ENCODE assay signal across 14 cellular contexts in the genomic region with DNA sequence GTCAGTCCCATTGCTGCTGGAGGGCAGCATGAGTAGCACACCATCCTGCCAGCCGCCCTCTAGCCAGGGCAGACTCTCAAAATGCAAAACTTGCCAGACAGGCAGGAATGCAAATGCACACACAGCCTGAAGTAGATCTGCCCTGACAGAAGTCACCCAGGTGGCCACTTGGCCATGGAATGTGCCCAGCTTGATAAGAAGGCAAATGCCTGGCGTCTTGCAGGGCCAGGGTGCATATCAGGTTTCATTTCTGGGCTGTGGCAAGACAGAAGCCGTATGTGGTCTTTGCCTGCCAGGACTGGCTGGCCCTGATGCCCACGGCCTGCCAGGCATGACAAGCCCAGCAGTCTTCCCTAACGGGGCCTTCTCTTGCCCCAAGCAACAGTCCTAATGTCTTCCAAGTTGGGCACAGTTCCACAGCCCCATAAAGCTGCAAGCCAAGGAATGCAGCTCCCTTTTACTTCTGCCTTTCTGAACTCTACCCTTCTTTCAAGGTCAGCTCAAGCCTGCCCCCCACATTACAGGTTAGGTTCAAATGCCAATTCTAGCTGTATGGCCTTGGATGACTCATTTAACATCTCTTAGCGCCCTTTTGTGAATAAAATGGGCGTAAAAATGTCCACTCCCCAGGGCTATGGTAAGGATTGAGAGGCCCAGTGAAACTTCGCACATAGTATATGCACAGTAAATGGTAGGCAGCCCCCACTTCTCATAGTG. TPM values are rescaled to one million over a fixed set of nuclear protein-coding genes. Genes with fewer than 3 reads are reported as not detected.
A peak's percentile ranks its signal among the peaks of the same experiment; 100 is the strongest.
DNase-seq lines count a peak whose midpoint lies in the region; ATAC-seq, FAIRE-seq and TF ChIP-seq lines count a peak whose summit lies in the region.
"Had no signal": no experiment of that assay in that cellular context is flagged by ENCODE, and none has a peak within 500 bp of the region (broad histone marks: within the 10 kb centered on the region; RNA-seq: fewer than 3 reads in every experiment).

No MANE protein-coding gene starts in this region.

- H3K9me3 Mint-ChIP-seq in MCF 10A (ENCODE audit: unreplicated experiment): no peaks in the 10 kb centered on the region
- H3K9me3 Mint-ChIP-seq: naive thymus-derived CD8-positive, alpha-beta T cell had no signal

- H3K27me3 Mint-ChIP-seq in MCF 10A (ENCODE audit: insufficient read depth, unreplicated experiment): peaks cover 22% of the 10 kb centered on the region
- H3K27me3 Mint-ChIP-seq: naive thymus-derived CD8-positive, alpha-beta T cell had no signal

- CTCF ChIA-PET in MCF 10A (lab: Yijun Ruan, JAX): interaction anchor here (1.9 kb wide), 1 partner anchor 100 kb away, joined by 6 read pairs; no protein-coding TSS in a partner anchor
- CTCF ChIA-PET in GM12878 (lab: Yijun Ruan, JAX): interaction anchor here (0.9 to 3.0 kb wide), 7 partner anchors 9 to 101 kb away, joined by 3 to 17 read pairs (median 4); no protein-coding TSS in a partner anchor

- FAIRE-seq in GM12878 (lab: Jason Lieb, UNC): no peak

- no peak overlapping the region for H3K4me3 ChIP-seq in GM12878
- no peak overlapping the region for H3K4me3 ChIP-seq in right lobe of liver
- no peak overlapping the region for H3K4me3 ChIP-seq in aorta (ENCODE audit: low read length in 2 of 2)
- H3K4me3 ChIP-seq: dorsolateral prefrontal cortex had no signal

- TF ChIP-seq POLR2A in GM12878 (IDR thresholded peaks at IDR 0.05; ENCODE audit: low read depth, low read length) (no peak), right lobe of liver (IDR thresholded peaks at IDR 0.05) (no peak)

- no TSS peak for BruUV-seq in MCF 10A (replicated peaks; lab: Mats Ljungman, UMichigan)
- BruUV-seq in GM12878 (replicated peaks; lab: Mats Ljungman, UMichigan): no TSS peak

- WGBS in GM12878 (ENCODE audit: insufficient coverage, insufficient replicate concordance, low lambda C conversion rate, missing lambda C conversion rate): 69% methylated on average over 8 of the region's 8 CpGs
- 65% methylated on average over 6 of the region's 8 CpGs for WGBS in right lobe of liver (ENCODE audit: insufficient coverage, low coverage, low lambda C conversion rate, missing lambda C conversion rate)
- WGBS in aorta, 2 donors: 31% methylated on average over 8 of the region's 8 CpGs

- H2AFZ ChIP-seq in GM12878 (ENCODE audit: control insufficient read depth, low read depth, low read length): no peak overlapping the region

- TF ChIP-seq RAD21 in GM12878 (IDR thresholded peaks at IDR 0.05; ENCODE audit: insufficient read depth, low read depth, low read length): no peak

- ATAC-seq in GM12878: no peak
- ATAC-seq in right lobe of liver: peak; percentile 38 to 62 (median 52)
- ATAC-seq in aorta (ENCODE audit: low FRiP score): peak; percentile 42
- no peak for ATAC-seq in GM18873 (IDR thresholded peaks at IDR 0.05; ENCODE audit: low FRiP score, unreplicated experiment)
- ATAC-seq: HCT116; naive thymus-derived CD8-positive, alpha-beta T cell; PC-3 had no signal

- no peaks in the 10 kb centered on the region; a peak in 1 of 4 replicates for H3K27me3 ChIP-seq in GM12878 (replicated peaks in 1 of 2; ENCODE audit: control insufficient read depth in 2 of 2, insufficient read depth in 2 of 2, low read length in 1 of 2)
- H3K27me3 ChIP-seq in right lobe of liver: no peaks in the 10 kb centered on the region
- no peaks in the 10 kb centered on the region for H3K27me3 ChIP-seq in aorta (ENCODE audit: control insufficient read depth in 1 of 2, insufficient read depth in 2 of 2, low read length in 1 of 2)
- H3K27me3 ChIP-seq: dorsolateral prefrontal cortex had no signal

- DNase-seq in T47D (ENCODE audit: low read depth in 1 of 2, low spot score in 1 of 2): peak; percentile 38 to 90
- no peak for DNase-seq in MCF 10A (ENCODE audit: unreplicated experiment)
- no peak for DNase-seq in GM12878 (ENCODE audit: low read depth, low spot score)
- peak in 2 of 3 donors; percentile 21 to 65 for DNase-seq in right lobe of liver
- peak in 1 of 2 donors; percentile 73 for DNase-seq in aorta
- DNase-seq in HCEC 1CT: no peak
- DNase-seq in SIG-M5 treated with dmso at 0.1 percent for 504 hours (lab: John Stamatoyannopoulos, UW; ENCODE audit: unreplicated experiment): no peak
- DNase-seq: activated gamma-delta T cell treated with Interleukin-2 at 50 U/mL for 16 hours; naive thymus-derived CD8-positive, alpha-beta T cell; NCI-H1105 treated with DMSO at 0.1 percent for 48 hours; PC-3 had no signal

- H3K36me3 ChIP-seq in GM12878 (ENCODE audit: control insufficient read depth in 2 of 2, insufficient read depth in 2 of 2, low read length in 1 of 2) (no peaks in the 10 kb centered on the region), right lobe of liver (no peaks in the 10 kb centered on the region), aorta (ENCODE audit: control insufficient read depth in 1 of 2, insufficient read depth in 2 of 2, low read length in 1 of 2) (no peaks in the 10 kb centered on the region)

- no peaks in the 10 kb centered on the region for H3K4me1 Mint-ChIP-seq in MCF 10A (ENCODE audit: insufficient read depth, unreplicated experiment)
- H3K4me1 Mint-ChIP-seq: naive thymus-derived CD8-positive, alpha-beta T cell had no signal

- H3K79me2 ChIP-seq in GM12878 (ENCODE audit: control insufficient read depth, insufficient read depth, low read length): no peaks in the 10 kb centered on the region

- intact Hi-C loops in MCF 10A (cut with micrococcal nuclease) (no loop called here), GM12878 (cut with micrococcal nuclease; ENCODE audit: unreplicated experiment) (no loop called here), right lobe of liver (cut with DNase I) (no loop called here), aorta (cut with DNase I) (no loop called here)

- no peaks in the 10 kb centered on the region for H3K36me3 Mint-ChIP-seq in MCF 10A (ENCODE audit: insufficient read depth, unreplicated experiment)
- H3K36me3 Mint-ChIP-seq: naive thymus-derived CD8-positive, alpha-beta T cell had no signal

- no peak overlapping the region for H3K4me2 ChIP-seq in GM12878 (ENCODE audit: control insufficient read depth, insufficient read depth)

- H3K4me3 Mint-ChIP-seq in MCF 10A (ENCODE audit: unreplicated experiment): no peak overlapping the region
- H3K4me3 Mint-ChIP-seq: naive thymus-derived CD8-positive, alpha-beta T cell had no signal

- H3K27ac ChIP-seq in GM12878 (ENCODE audit: control insufficient read depth, insufficient read depth): no peak overlapping the region
- H3K27ac ChIP-seq in right lobe of liver: no peak overlapping the region
- peak overlapping the region; percentile 31 to 62 for H3K27ac ChIP-seq in aorta (ENCODE audit: low read depth in 1 of 2, low read length in 2 of 2)

- SMC1A ChIA-PET in GM12878 (lab: Charles Lee; ENCODE audit: uncharacterized antibody, unreplicated experiment): interaction anchor here (0.8 to 1.2 kb wide), 5 partner anchors 12 to 500 kb away, joined by 3 read pairs; no protein-coding TSS in a partner anchor

- RAD21 ChIA-PET in GM12878 (lab: Charles Lee; ENCODE audit: unreplicated experiment): interaction anchor here (1.1 kb wide), 1 partner anchor 90 kb away, joined by 3 read pairs; no protein-coding TSS in a partner anchor

- H3K9me3 ChIP-seq in GM12878 (replicated peaks; ENCODE audit: control insufficient read depth, insufficient read depth, low read length) (no peaks in the 10 kb centered on the region), right lobe of liver (no peaks in the 10 kb centered on the region), aorta (ENCODE audit: control insufficient read depth, low read length) (no peaks in the 10 kb centered on the region)

- no peak overlapping the region for H3K27ac Mint-ChIP-seq in MCF 10A (ENCODE audit: low read depth, unreplicated experiment)

- POLR2A ChIA-PET in MCF 10A (lab: Yijun Ruan, JAX): interaction anchor here (0.9 to 1.9 kb wide), 3 partner anchors 9 to 24 kb away, joined by 3 to 5 read pairs (median 3); no protein-coding TSS in a partner anchor
- POLR2A ChIA-PET in GM12878 (lab: Charles Lee): no interaction called here

- H3K9ac ChIP-seq in GM12878 (ENCODE audit: control insufficient read depth, insufficient read depth, low read length): no peak overlapping the region

- no peak for TF ChIP-seq EP300 in GM12878 (IDR thresholded peaks at IDR 0.05; ENCODE audit: borderline replicate concordance in 1 of 2, control insufficient read depth in 1 of 2, low read depth in 2 of 2, low read length in 2 of 2)

- no peak for TF ChIP-seq CTCF in MCF 10A (IDR thresholded peaks at IDR 0.05; ENCODE audit: unreplicated experiment)
- no peak for TF ChIP-seq CTCF in GM12878 (IDR thresholded peaks at IDR 0.05 in 2 of 3, conservative IDR thresholded peaks at IDR 0.05 in 1 of 3; ENCODE audit: control insufficient read depth in 2 of 3, extremely low read depth in 1 of 3, insufficient read depth in 1 of 3, low read depth in 3 of 3, low read length in 3 of 3)
- no peak for TF ChIP-seq CTCF in right lobe of liver (IDR thresholded peaks at IDR 0.05)

- H3K4me1 ChIP-seq in GM12878 (ENCODE audit: control insufficient read depth, insufficient read depth, low read length) (peaks cover 3% of the 10 kb centered on the region; the same call in 1 of the 2 replicates), right lobe of liver (peaks cover 0 to 43% (median 20%) of the 10 kb centered on the region in 4 donors), aorta (ENCODE audit: control insufficient read depth in 1 of 2, insufficient read depth in 2 of 2, low read length in 2 of 2) (peaks cover 0 to 7% of the 10 kb centered on the region in 2 donors)

- in situ Hi-C loops in T47D (cut with HindIII; ENCODE audit: low pct_unique_long_range_greater_than_20kb, low sequenced_read_pairs): no loop called here
- in situ Hi-C loops in GM12878 (cut with MboI): no loop called here

- H4K20me1 ChIP-seq in GM12878 (ENCODE audit: control insufficient read depth, insufficient read depth): no peaks in the 10 kb centered on the region

RNA-seq across cellular contexts. Expression of gene POU2AF3, which starts 29.7 kb away (rescaled TPM):
- not detected in 2 replicates for total RNA-seq in MCF 10A (2022)
- total RNA-seq in GM12878 (2013; cell fraction: nucleolus; rRNA removed): not detected in 2 replicates
- total RNA-seq in GM12878 (2014; rRNA removed): 0.17 TPM in 1 of 2 replicates, not detected in the other
- not detected in 2 replicates for total RNA-seq in GM12878 (2014; rRNA removed; fragmentation: Illumina TruSeq; extraction: Trizol)
- not detected in 2 replicates for total RNA-seq in GM12878 (2021)
- not detected for polyA plus RNA-seq in GM12878 (2011; ENCODE audit: low read depth)
- polyA plus RNA-seq in GM12878 (2011; rRNA removed): 0.09 TPM in 1 of 2 replicates, not detected in the other
- polyA plus RNA-seq in GM12878 (2011; cell fraction: cytosol; rRNA removed): 0.05 TPM in 1 of 2 replicates, not detected in the other
- 0.45 TPM in 1 of 2 replicates, not detected in the other for polyA plus RNA-seq in GM12878 (2011; cell fraction: nucleus; rRNA removed)
- polyA plus RNA-seq in GM12878 (2012): 0.22 and 0.27 TPM in 2 replicates
- not detected in 2 replicates for polyA plus RNA-seq in GM12878 (2014; fragmentation: Illumina TruSeq; extraction: Trizol)
- polyA plus RNA-seq in GM12878 (2014; fragmentation: Nextera tagmentation; extraction: Ambion mirVana): not detected
- polyA plus RNA-seq in GM12878 (2014; rRNA removed): not detected in 2 replicates
- polyA plus RNA-seq in GM12878 (2016; fragmentation: Nextera tagmentation; extraction: Ambion mirVana): under 1 TPM in 1 of 2 experiments, not detected in 1; 0.17 TPM
- not detected in 2 replicates for polyA minus RNA-seq in GM12878 (2011; rRNA and poly(A)+ RNA removed)
- polyA minus RNA-seq in GM12878 (2011; cell fraction: cytosol; rRNA and poly(A)+ RNA removed): not detected in 2 replicates
- polyA minus RNA-seq in GM12878 (2011; cell fraction: nucleus; rRNA and poly(A)+ RNA removed): not detected in 2 replicates
- total RNA-seq in right lobe of liver: under 1 TPM; 0.39 to 0.86 (median 0.52) TPM
- 1 to 10 TPM; 1.1 to 4.5 TPM for total RNA-seq in aorta
- 1 to 10 TPM in 1 of 2 donors, not detected in 1; 4.2 TPM for polyA plus RNA-seq in aorta
- total RNA-seq: naive thymus-derived CD8-positive, alpha-beta T cell; PC-3 had no signal
- polyA plus RNA-seq: naive thymus-derived CD8-positive, alpha-beta T cell had no signal

RNA-seq across cellular contexts. Expression of gene POU2AF1, which starts 51.0 kb away (rescaled TPM):
- total RNA-seq in MCF 10A (2022) (not detected in 2 replicates), GM12878 (2014; rRNA removed) (28.7 and 31.2 TPM in 2 replicates), GM12878 (2014; rRNA removed; fragmentation: Illumina TruSeq; extraction: Trizol) (31.9 and 35.1 TPM in 2 replicates), GM12878 (2021) (165 and 169 TPM in 2 replicates), right lobe of liver (1 to 10 TPM in 2 of 6 experiments, under 1 TPM in 4; 0.06 to 2.4 (median 0.63) TPM), aorta (1 to 10 TPM in 1 of 2 donors, under 1 TPM in 1; 0.45 to 1.2 TPM)
- 165 and 176 TPM in 2 replicates for total RNA-seq in GM12878 (2013; cell fraction: nucleolus; rRNA removed)
- 175 TPM for polyA plus RNA-seq in GM12878 (2011; ENCODE audit: low read depth)
- polyA plus RNA-seq in GM12878 (2011; rRNA removed) (34.5 and 61.7 TPM in 2 replicates), GM12878 (2014; fragmentation: Illumina TruSeq; extraction: Trizol) (97.7 and 107 TPM in 2 replicates), GM12878 (2014; fragmentation: Nextera tagmentation; extraction: Ambion mirVana) (10 to 100 TPM; 13.1 to 92.7 TPM), GM12878 (2014; rRNA removed) (93.5 and 128 TPM in 2 replicates), GM12878 (2016; fragmentation: Nextera tagmentation; extraction: Ambion mirVana) (10 to 100 TPM; 71.3 to 79.7 TPM), aorta (under 1 TPM; 0.05 to 0.63 TPM)
- polyA plus RNA-seq in GM12878 (2011; cell fraction: cytosol; rRNA removed): 57.8 and 71.0 TPM in 2 replicates
- polyA plus RNA-seq in GM12878 (2011; cell fraction: nucleus; rRNA removed): 98.1 and 141 TPM in 2 replicates
- polyA plus RNA-seq in GM12878 (2012): 246 and 275 TPM in 2 replicates
- polyA minus RNA-seq in GM12878 (2011; rRNA and poly(A)+ RNA removed): 70.5 and 86.6 TPM in 2 replicates
- 55.2 and 55.6 TPM in 2 replicates for polyA minus RNA-seq in GM12878 (2011; cell fraction: cytosol; rRNA and poly(A)+ RNA removed)
- polyA minus RNA-seq in GM12878 (2011; cell fraction: nucleus; rRNA and poly(A)+ RNA removed): 48.6 and 100 TPM in 2 replicates
- total RNA-seq: PC-3 had no signal

Comparison
In these comparisons a context has a peak if more than half of its experiments do, and no peak if none do; other contexts are left out.
1. DNase-seq: peak in T47D (2 of 2) and right lobe of liver (2 of 3); none in MCF 10A (single experiment), GM12878 (single experiment), HCEC 1CT (single experiment) and SIG-M5 treated with dmso at 0.1 percent for 504 hours (single experiment).
2. ATAC-seq: peak in right lobe of liver (4 of 4) and aorta (single experiment); none in GM12878 (single experiment) and GM18873 (single experiment).
3. H3K27ac ChIP-seq: peak in aorta (2 of 2); none in GM12878 (single experiment) and right lobe of liver (0 of 3).
4. RNA of gene POU2AF1, which starts 51.0 kb away (total RNA-seq): 28.7 to 176 TPM in GM12878; 0.45 to 1.2 TPM in aorta, 0.06 to 2.4 TPM in right lobe of liver and not detected in MCF 10A; every median in the first group is over 4 times any median in the second.